In the genomic region with DNA sequence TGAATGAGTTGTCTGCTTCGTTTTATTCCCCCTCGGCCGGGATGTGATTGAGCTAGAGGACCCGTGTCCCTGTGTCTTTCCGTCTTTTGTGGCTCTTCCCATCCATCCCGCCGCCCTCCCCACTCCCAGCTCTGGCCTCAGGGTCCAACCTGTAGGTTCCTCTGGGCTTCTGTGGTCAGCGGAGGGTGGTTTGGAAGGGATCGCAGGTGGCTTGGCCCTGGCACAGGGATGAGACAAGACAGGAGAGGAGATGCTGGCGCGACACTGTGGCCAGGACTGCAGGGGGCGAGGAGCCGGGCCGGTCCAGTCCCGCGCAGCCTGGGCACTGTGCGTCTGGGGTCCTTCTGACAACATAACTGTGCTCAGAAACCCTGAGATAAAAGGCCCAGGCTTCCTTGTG, we compare ENCODE assay signal across 14 cellular contexts. TPM values are rescaled to one million over a fixed set of nuclear protein-coding genes. Genes with fewer than 3 reads are reported as not detected.
DNase-seq lines count a peak whose midpoint lies in the region; ATAC-seq lines count a peak whose summit lies in the region.
"Had no signal": no experiment of that assay in that cellular context is flagged by ENCODE, and none has a peak within 500 bp of the region (broad histone marks: within the 10 kb centered on the region; RNA-seq: fewer than 3 reads in every experiment).

No MANE protein-coding gene starts in this region.

- H3K36me3 Mint-ChIP-seq in activated T-cell treated with anti-CD3 and anti-CD28 coated beads, Interleukin-2, amount 50 U/mL, for 24 hours (ENCODE audit: low read depth): no peaks in the 10 kb centered on the region
- H3K36me3 Mint-ChIP-seq in activated T-helper 2 cell treated with anti-CD3 and anti-CD28 coated beads, Interferon-gamma antibody, Interleukin-2, Interleukin-4, amounts not matched to agents 10 μg/mL and 5 μg/mL and 100 μg/mL, durations not matched to agents 14 hours and 24 hours and 36 hours (ENCODE audit: low read depth): no peaks in the 10 kb centered on the region
- no peaks in the 10 kb centered on the region for H3K36me3 Mint-ChIP-seq in immature natural killer cell

- H3K27me3 Mint-ChIP-seq in activated T-cell treated with anti-CD3 and anti-CD28 coated beads, Interleukin-2, amount 50 U/mL, for 24 hours: no peaks in the 10 kb centered on the region
- peaks cover 5% of the 10 kb centered on the region for H3K27me3 Mint-ChIP-seq in activated T-helper 2 cell treated with anti-CD3 and anti-CD28 coated beads, Interferon-gamma antibody, Interleukin-2, Interleukin-4, amounts not matched to agents 10 μg/mL and 5 μg/mL and 100 μg/mL, durations not matched to agents 14 hours and 24 hours and 36 hours (ENCODE audit: low read depth)
- H3K27me3 Mint-ChIP-seq in immature natural killer cell (ENCODE audit: low read depth in 3 of 3): peaks cover 4 to 5% (median 5%) of the 10 kb centered on the region in 3 donors

- ATAC-seq in left cardiac atrium: no peak
- ATAC-seq: left lung; stimulated activated naive CD8-positive, alpha-beta T cell treated with anti-CD3 and anti-CD28 coated beads, Interleukin-15, Interleukin-2, amounts not matched to agents 100 U/mL and 50 U/mL, for 24 hours had no signal

- H3K27ac ChIP-seq in substantia nigra (ENCODE audit: low read depth, low read length, poor library complexity, severe bottlenecking): peak overlapping the region; percentile 81
- H3K27ac ChIP-seq: left lung, sigmoid colon had no signal

- peaks cover 30% of the 10 kb centered on the region for H3K4me1 Mint-ChIP-seq in activated T-cell treated with anti-CD3 and anti-CD28 coated beads, Interleukin-2, amount 50 U/mL, for 24 hours (ENCODE audit: low read depth)
- H3K4me1 Mint-ChIP-seq in activated T-helper 2 cell treated with anti-CD3 and anti-CD28 coated beads, Interferon-gamma antibody, Interleukin-2, Interleukin-4, amounts not matched to agents 10 μg/mL and 5 μg/mL and 100 μg/mL, durations not matched to agents 14 hours and 24 hours and 36 hours (ENCODE audit: low read depth): peaks cover 11% of the 10 kb centered on the region
- peaks cover 16 to 19% of the 10 kb centered on the region in 2 donors for H3K4me1 Mint-ChIP-seq in immature natural killer cell

- DNase-seq in activated T-cell treated with anti-CD3 and anti-CD28 coated beads, Interleukin-2, amount 50 U/mL, for 24 hours: no peak
- DNase-seq in activated T-cell treated with anti-CD3 and anti-CD28 coated beads, Interleukin-2, amount 50 U/mL, for 1 hour: no peak
- DNase-seq in activated T-helper 2 cell treated with anti-CD3 and anti-CD28 coated beads, Interferon-gamma antibody, Interleukin-2, Interleukin-4, amounts not matched to agents 10 μg/mL and 5 μg/mL and 100 μg/mL, durations not matched to agents 14 hours and 24 hours and 36 hours (ENCODE audit: low spot score): no peak
- no peak for DNase-seq in immature natural killer cell
- DNase-seq in substantia nigra (lab: John Stamatoyannopoulos, UW): peak in 11 of 49 donors; percentile 16 to 45 (median 32)
- DNase-seq in NOMO-1 (lab: John Stamatoyannopoulos, UW; ENCODE audit: unreplicated experiment in 2 of 2): no peak
- no peak for DNase-seq in dermis blood vessel endothelial cell
- no peak for DNase-seq in left cardiac atrium
- DNase-seq: activated CD4-positive, alpha-beta T cell treated with anti-CD3 and anti-CD28 coated beads, Interleukin-2, amount 50 U/mL, for 48 hours; left lung; NK-92 treated with Interleukin-12 subunit alpha and Interleukin-12 subunit beta, amount 100 ng/mL, for 24 hours; SIG-M5; sigmoid colon; stimulated activated naive CD8-positive, alpha-beta T cell treated with anti-CD3 and anti-CD28 coated beads, Interleukin-15, Interleukin-2, amounts not matched to agents 100 U/mL and 50 U/mL, for 24 hours had no signal

- intact Hi-C loops in activated T-helper 2 cell treated with anti-CD3 and anti-CD28 coated beads, Interferon-gamma antibody, Interleukin-2, Interleukin-4, amounts not matched to agents 10 μg/mL and 5 μg/mL and 100 μg/mL, durations not matched to agents 14 hours and 24 hours and 36 hours (cut with micrococcal nuclease): no loop called here
- intact Hi-C loops in left cardiac atrium (cut with DNase I): no loop called here

- peak overlapping the region; percentile 76 for H3K4me3 Mint-ChIP-seq in activated T-cell treated with anti-CD3 and anti-CD28 coated beads, Interleukin-2, amount 50 U/mL, for 24 hours
- peak overlapping the region; percentile 20 for H3K4me3 Mint-ChIP-seq in activated T-helper 2 cell treated with anti-CD3 and anti-CD28 coated beads, Interferon-gamma antibody, Interleukin-2, Interleukin-4, amounts not matched to agents 10 μg/mL and 5 μg/mL and 100 μg/mL, durations not matched to agents 14 hours and 24 hours and 36 hours (ENCODE audit: low read depth)
- H3K4me3 Mint-ChIP-seq in immature natural killer cell: peak overlapping the region in 4 of 5 donors; percentile 13 to 88 (median 64)

- H3K27ac Mint-ChIP-seq in activated T-cell treated with anti-CD3 and anti-CD28 coated beads, Interleukin-2, amount 50 U/mL, for 24 hours: no peak overlapping the region
- H3K27ac Mint-ChIP-seq in activated T-helper 2 cell treated with anti-CD3 and anti-CD28 coated beads, Interferon-gamma antibody, Interleukin-2, Interleukin-4, amounts not matched to agents 10 μg/mL and 5 μg/mL and 100 μg/mL, durations not matched to agents 14 hours and 24 hours and 36 hours: no peak overlapping the region
- H3K27ac Mint-ChIP-seq in immature natural killer cell: no peak overlapping the region

- no peaks in the 10 kb centered on the region for H3K9me3 Mint-ChIP-seq in activated T-cell treated with anti-CD3 and anti-CD28 coated beads, Interleukin-2, amount 50 U/mL, for 24 hours
- H3K9me3 Mint-ChIP-seq in activated T-helper 2 cell treated with anti-CD3 and anti-CD28 coated beads, Interferon-gamma antibody, Interleukin-2, Interleukin-4, amounts not matched to agents 10 μg/mL and 5 μg/mL and 100 μg/mL, durations not matched to agents 14 hours and 24 hours and 36 hours: no peaks in the 10 kb centered on the region
- H3K9me3 Mint-ChIP-seq in immature natural killer cell: no peaks in the 10 kb centered on the region

RNA-seq across cellular contexts. Expression of a gene that starts 2.0 kb away (rescaled TPM):
- total RNA-seq in activated T-helper 2 cell treated with anti-CD3 and anti-CD28 coated beads, Interferon-gamma antibody, Interleukin-2, Interleukin-4, amounts not matched to agents 10 μg/mL and 5 μg/mL and 100 μg/mL, durations not matched to agents 14 hours and 24 hours and 36 hours: 3.8 and 4.5 TPM in 2 replicates
- 1 to 10 TPM; 1.6 to 5.1 (median 2.7) TPM for polyA plus RNA-seq in immature natural killer cell
- total RNA-seq in dermis blood vessel endothelial cell (12.6 and 16.5 TPM in 2 replicates), left cardiac atrium (10 to 100 TPM; 17.6 to 18.8 TPM)

RNA-seq across cellular contexts. Expression of a gene that starts 42.2 kb away (rescaled TPM):
- total RNA-seq in activated T-helper 2 cell treated with anti-CD3 and anti-CD28 coated beads, Interferon-gamma antibody, Interleukin-2, Interleukin-4, amounts not matched to agents 10 μg/mL and 5 μg/mL and 100 μg/mL, durations not matched to agents 14 hours and 24 hours and 36 hours: 0.05 TPM in 1 of 2 replicates, not detected in the other
- polyA plus RNA-seq in immature natural killer cell: not detected
- total RNA-seq in dermis blood vessel endothelial cell: not detected in 2 replicates
- total RNA-seq in left cardiac atrium: under 1 TPM; 0.10 to 0.24 TPM
- total RNA-seq: sigmoid colon had no signal

RNA-seq across cellular contexts. Expression of a gene that starts 56.3 kb away (rescaled TPM):
- not detected in 2 replicates for total RNA-seq in activated T-helper 2 cell treated with anti-CD3 and anti-CD28 coated beads, Interferon-gamma antibody, Interleukin-2, Interleukin-4, amounts not matched to agents 10 μg/mL and 5 μg/mL and 100 μg/mL, durations not matched to agents 14 hours and 24 hours and 36 hours
- polyA plus RNA-seq in immature natural killer cell: not detected
- total RNA-seq in dermis blood vessel endothelial cell (0.51 TPM in 2 replicates), left cardiac atrium (1 to 10 TPM in 1 of 2 donors, under 1 TPM in 1; 0.88 to 1.7 TPM)
- total RNA-seq: sigmoid colon had no signal

Comparison
In these comparisons a context has a peak if more than half of its experiments do, and no peak if none do; other contexts are left out.
1. H3K4me3 Mint-ChIP-seq: peak in every context shown above with its lines; median percentile 76 in activated T-cell treated with anti-CD3 and anti-CD28 coated beads, Interleukin-2, amount 50 U/mL, for 24 hours; 64 in immature natural killer cell; 20 in activated T-helper 2 cell treated with anti-CD3 and anti-CD28 coated beads, Interferon-gamma antibody, Interleukin-2, Interleukin-4, amounts not matched to agents 10 μg/mL and 5 μg/mL and 100 μg/mL, durations not matched to agents 14 hours and 24 hours and 36 hours.